ENCODE assay signal across 1 cellular context in genomic region chr7:123609883-123610239, GRCh38.
TF ChIP-seq lines count a peak whose summit lies in the region.

No MANE protein-coding gene starts in this region.

TF ChIP-seq in K562, 482 proteins besides CTCF, POLR2A, EP300 and RAD21:
- TF ChIP-seq DEAF1 (CRISPR knock-in tag; IDR thresholded peaks at IDR 0.05) (no peak), ZNF699 (CRISPR knock-in tag; IDR thresholded peaks at IDR 0.05; ENCODE audit: insufficient replicate concordance) (no peak), ZBTB40 (IDR thresholded peaks at IDR 0.05) (peak; percentile 10; the same call in 1 of the 2 replicates), ZBTB40 (CRISPR knock-in tag; IDR thresholded peaks at IDR 0.05) (no peak), BRD4 (IDR thresholded peaks at IDR 0.05) (no peak; the same call in 1 of the 2 replicates), CC2D1A (IDR thresholded peaks at IDR 0.05) (no peak), ETV1 (tag; conservative IDR thresholded peaks at IDR 0.05; ENCODE audit: low read depth) (0 out of 2 replicates have a peak, but pooled peaks have one; percentile 4), ZBTB17 (CRISPR knock-in tag; IDR thresholded peaks at IDR 0.05) (0 out of 2 replicates have a peak, but pooled peaks have one; percentile 28), BACH1 (tag; IDR thresholded peaks at IDR 0.05) (peak; percentile 14), HDAC3 (IDR thresholded peaks at IDR 0.05; ENCODE audit: borderline replicate concordance, partially characterized antibody) (no peak), ELK3 (CRISPR knock-in tag; IDR thresholded peaks at IDR 0.05) (0 out of 2 replicates have a peak, but pooled peaks have one; percentile 34), TAF7 (tag; IDR thresholded peaks at IDR 0.05) (0 out of 2 replicates have a peak, but pooled peaks have one; percentile 3)
- TF ChIP-seq, protein P1, sequence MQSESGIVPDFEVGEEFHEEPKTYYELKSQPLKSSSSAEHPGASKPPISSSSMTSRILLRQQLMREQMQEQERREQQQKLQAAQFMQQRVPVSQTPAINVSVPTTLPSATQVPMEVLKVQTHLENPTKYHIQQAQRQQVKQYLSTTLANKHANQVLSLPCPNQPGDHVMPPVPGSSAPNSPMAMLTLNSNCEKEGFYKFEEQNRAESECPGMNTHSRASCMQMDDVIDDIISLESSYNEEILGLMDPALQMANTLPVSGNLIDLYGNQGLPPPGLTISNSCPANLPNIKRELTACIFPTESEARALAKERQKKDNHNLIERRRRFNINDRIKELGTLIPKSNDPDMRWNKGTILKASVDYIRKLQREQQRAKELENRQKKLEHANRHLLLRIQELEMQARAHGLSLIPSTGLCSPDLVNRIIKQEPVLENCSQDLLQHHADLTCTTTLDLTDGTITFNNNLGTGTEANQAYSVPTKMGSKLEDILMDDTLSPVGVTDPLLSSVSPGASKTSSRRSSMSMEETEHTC (IDR thresholded peaks at IDR 0.05) = no peak
- TF ChIP-seq, protein P2, sequence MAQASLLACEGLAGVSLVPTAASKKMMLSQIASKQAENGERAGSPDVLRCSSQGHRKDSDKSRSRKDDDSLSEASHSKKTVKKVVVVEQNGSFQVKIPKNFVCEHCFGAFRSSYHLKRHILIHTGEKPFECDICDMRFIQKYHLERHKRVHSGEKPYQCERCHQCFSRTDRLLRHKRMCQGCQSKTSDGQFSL (CRISPR knock-in tag; IDR thresholded peaks at IDR 0.05) = no peak
- TF ChIP-seq, protein P2 (tag; IDR thresholded peaks at IDR 0.05) = peak in 1 of 2 experiments; percentile 53; a peak in 1 of 4 replicates
